ENCODE assay signal across 17 cellular contexts in the genomic region with DNA sequence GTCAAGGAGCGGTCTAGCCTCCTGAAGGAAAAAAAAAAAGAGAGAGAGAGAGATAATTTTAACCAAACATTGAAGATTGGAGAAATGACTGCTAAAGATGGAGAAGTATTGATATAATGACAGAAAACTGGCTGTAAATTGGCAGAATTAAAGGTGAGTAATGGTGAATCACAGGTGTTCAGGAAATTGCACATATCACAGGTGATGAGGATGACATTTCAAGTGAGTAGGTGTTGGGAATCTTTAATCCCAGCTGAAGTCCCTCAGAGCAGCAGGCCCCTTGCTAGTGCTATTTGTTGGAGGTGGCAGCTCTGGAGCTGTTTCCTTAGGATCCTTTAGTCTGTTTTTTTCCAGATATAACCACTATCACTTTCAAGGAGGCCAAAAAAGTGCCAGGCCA.
A peak's percentile ranks its signal among the peaks of the same experiment; 100 is the strongest.
DNase-seq lines count a peak whose midpoint lies in the region; ATAC-seq and TF ChIP-seq lines count a peak whose summit lies in the region.
"Had no signal": no experiment of that assay in that cellular context is flagged by ENCODE, and none has a peak within 500 bp of the region (broad histone marks: within the 10 kb centered on the region; RNA-seq: fewer than 3 reads in every experiment).

No MANE protein-coding gene starts in this region.

- no peak overlapping the region for H3K27ac ChIP-seq in HCT116 (ENCODE audit: low read depth, low read length)
- H3K27ac ChIP-seq in RWPE2 (ENCODE audit: poor library complexity, severe bottlenecking) = no peak overlapping the region
- H3K27ac ChIP-seq in foreskin keratinocyte = no peak overlapping the region
- H3K27ac ChIP-seq: BLaER1 treated with 17β-estradiol and CSF1 and Interleukin-3, amounts not matched to agents 10 nM and 100 nM; GM23248; HL-60 had no signal

- no peak overlapping the region for H3K4me3 Mint-ChIP-seq in T-helper 17 cell
- H3K4me3 Mint-ChIP-seq: B cell; CD8-positive, alpha-beta T cell; HFFc6 had no signal

- no peak for TF ChIP-seq POLR2A in HCT116 (IDR thresholded peaks at IDR 0.05; ENCODE audit: borderline replicate concordance, extremely low read depth, insufficient read depth, insufficient read length)

- H3K4me3 ChIP-seq in HCT116 (replicated peaks in 1 of 2; ENCODE audit: low read depth in 1 of 2, low read length in 2 of 2) (no peak overlapping the region), RWPE2 (ENCODE audit: severe bottlenecking) (no peak overlapping the region)
- H3K4me3 ChIP-seq: BLaER1 treated with 17β-estradiol and CSF1 and Interleukin-3, amounts not matched to agents 10 nM and 100 nM; GM23248; HAP-1 had no signal

- no peaks in the 10 kb centered on the region for H3K27me3 Mint-ChIP-seq in T-helper 17 cell
- H3K27me3 Mint-ChIP-seq: B cell had no signal

- CTCF ChIA-PET in HCT116 (lab: Charles Lee) = interaction anchor here (0.9 kb wide), 1 partner anchor 1185 kb away, joined by 3 read pairs; the partner anchor contains the start of gene CCDC85A

- H2AFZ ChIP-seq in HCT116 (ENCODE audit: low read depth, low read length, poor library complexity, severe bottlenecking) = peak overlapping the region; percentile 85
- H2AFZ ChIP-seq: GM23248 had no signal

- DNase-seq in DMS53 (lab: John Stamatoyannopoulos, UW) (peak; percentile 23), HCT116 (ENCODE audit: low read depth, low spot score) (no peak), RWPE2 (ENCODE audit: low spot score) (no peak), foreskin keratinocyte (peak; percentile 8 to 34), T-helper 17 cell (no peak), NCI-H446 (lab: John Stamatoyannopoulos, UW) (no peak), NCI-H1417 (lab: John Stamatoyannopoulos, UW) (no peak)
- no peak for DNase-seq in activated CD4-positive, alpha-beta T cell treated with anti-CD3 and anti-CD28 coated beads, Interleukin-2, amount 50 U/mL, for 1 hour
- DNase-seq: Calu3; CD8-positive, alpha-beta T cell; GM23248; HFFc6; IMR-90 had no signal

- ATAC-seq in HCT116 (peak; percentile 53; the same call in 1 of the 2 replicates), RWPE2 (ENCODE audit: low read depth) (peak; percentile 71), foreskin keratinocyte (peak; percentile 86), T-helper 17 cell (no peak)
- ATAC-seq: CD8-positive, alpha-beta T cell had no signal

- peak overlapping the region; percentile 52 for H3K4me2 ChIP-seq in HCT116 (ENCODE audit: low read length)
- H3K4me2 ChIP-seq: BLaER1 treated with 17β-estradiol and CSF1 and Interleukin-3, amounts not matched to agents 10 nM and 100 nM had no signal

- H3K27ac Mint-ChIP-seq in T-helper 17 cell = no peak overlapping the region
- H3K27ac Mint-ChIP-seq: B cell; CD8-positive, alpha-beta T cell; HFFc6 had no signal

- no peaks in the 10 kb centered on the region for H3K4me1 Mint-ChIP-seq in T-helper 17 cell
- H3K4me1 Mint-ChIP-seq: B cell had no signal

- BruUV-seq in HCT116 (replicated peaks; lab: Mats Ljungman, UMichigan) = no TSS peak

- RAD21 ChIA-PET in HCT116 (lab: Charles Lee; ENCODE audit: low non-redundant PET in 1 of 2, low total read pairs in 2 of 2, uncharacterized antibody in 2 of 2, unreplicated experiment in 2 of 2) = no interaction called here

- no peaks in the 10 kb centered on the region for H3K9me2 ChIP-seq in HCT116 (ENCODE audit: insufficient read depth)

- no peak overlapping the region for H3K9ac ChIP-seq in HCT116 (ENCODE audit: low read length)
- H3K9ac ChIP-seq: BLaER1 treated with 17β-estradiol and CSF1 and Interleukin-3, amounts not matched to agents 10 nM and 100 nM; GM23248 had no signal

- no peaks in the 10 kb centered on the region for H4K20me1 ChIP-seq in HCT116 (ENCODE audit: insufficient read depth)
- H4K20me1 ChIP-seq: BLaER1 treated with 17β-estradiol and CSF1 and Interleukin-3, amounts not matched to agents 10 nM and 100 nM had no signal

- peaks cover 19 to 45% of the 10 kb centered on the region in 2 experiments for H3K4me1 ChIP-seq in HCT116 (ENCODE audit: control insufficient read depth in 1 of 2, insufficient read depth in 2 of 2, low read length in 2 of 2)
- peaks cover 2% of the 10 kb centered on the region for H3K4me1 ChIP-seq in RWPE2 (ENCODE audit: insufficient read depth, poor library complexity, severe bottlenecking)
- peaks cover 2% of the 10 kb centered on the region for H3K4me1 ChIP-seq in foreskin keratinocyte
- H3K4me1 ChIP-seq: BLaER1 treated with 17β-estradiol and CSF1 and Interleukin-3, amounts not matched to agents 10 nM and 100 nM; HAP-1 had no signal

- TF ChIP-seq CTCF in HCT116 (IDR thresholded peaks at IDR 0.05 in 2 of 3, conservative IDR thresholded peaks at IDR 0.05 in 1 of 3; ENCODE audit: borderline replicate concordance in 1 of 3, insufficient read depth in 1 of 3, low read depth in 2 of 3, low read length in 2 of 3) (no peak), RWPE2 (IDR thresholded peaks at IDR 0.05; ENCODE audit: poor library complexity, severe bottlenecking) (no peak), foreskin keratinocyte (conservative IDR thresholded peaks at IDR 0.05) (no peak)

- H3K79me2 ChIP-seq in HCT116 (ENCODE audit: insufficient read depth, low read length) = no peaks in the 10 kb centered on the region

- intact Hi-C loops in HCT116 (cut with micrococcal nuclease) = no loop called here

- no peaks in the 10 kb centered on the region for H3K36me3 Mint-ChIP-seq in T-helper 17 cell (ENCODE audit: low read depth)
- H3K36me3 Mint-ChIP-seq: CD8-positive, alpha-beta T cell had no signal

- H3K9me3 ChIP-seq in HCT116 (ENCODE audit: control insufficient read depth in 1 of 2, insufficient read depth in 1 of 2, low read depth in 1 of 2, low read length in 2 of 2) (no peaks in the 10 kb centered on the region), RWPE2 (ENCODE audit: severe bottlenecking) (peaks cover 4% of the 10 kb centered on the region), T-helper 17 cell (ENCODE audit: control insufficient read depth, low read length, poor library complexity, severe bottlenecking) (peaks cover 2% of the 10 kb centered on the region)
- H3K9me3 ChIP-seq: BLaER1 treated with 17β-estradiol and CSF1 and Interleukin-3, amounts not matched to agents 10 nM and 100 nM; HAP-1 had no signal

- no peaks in the 10 kb centered on the region for H3K27me3 ChIP-seq in HCT116 (ENCODE audit: insufficient read depth, low read length)
- H3K27me3 ChIP-seq in RWPE2 (ENCODE audit: insufficient read depth, poor library complexity, severe bottlenecking) = no peaks in the 10 kb centered on the region
- no peaks in the 10 kb centered on the region for H3K27me3 ChIP-seq in foreskin keratinocyte
- H3K27me3 ChIP-seq: BLaER1 treated with 17β-estradiol and CSF1 and Interleukin-3, amounts not matched to agents 10 nM and 100 nM had no signal

- no peak for TF ChIP-seq RAD21 in HCT116 (IDR thresholded peaks at IDR 0.05; ENCODE audit: low read depth)

- POLR2A ChIA-PET in HCT116 (lab: Charles Lee) = no interaction called here

- H3K36me3 ChIP-seq in HCT116 (ENCODE audit: control insufficient read depth in 1 of 2, insufficient read depth in 2 of 2, low read length in 2 of 2) = no peaks in the 10 kb centered on the region
- no peaks in the 10 kb centered on the region; the same call in 1 of the 2 replicates for H3K36me3 ChIP-seq in RWPE2 (ENCODE audit: low read depth)
- H3K36me3 ChIP-seq: BLaER1 treated with 17β-estradiol and CSF1 and Interleukin-3, amounts not matched to agents 10 nM and 100 nM; HAP-1 had no signal

TF ChIP-seq in HCT116, 20 proteins besides CTCF, POLR2A, EP300 and RAD21:
- TF ChIP-seq FOSL1 (IDR thresholded peaks at IDR 0.05; ENCODE audit: low read depth) (peak; percentile 91), EGR1 (IDR thresholded peaks at IDR 0.05; ENCODE audit: low read depth) (peak; percentile 64; the same call in 1 of the 2 replicates), SRF (IDR thresholded peaks at IDR 0.05; ENCODE audit: low read depth) (peak; percentile 48; the same call in 1 of the 2 replicates), CEBPB (IDR thresholded peaks at IDR 0.05; ENCODE audit: low read depth) (peak; percentile 72), JUND (IDR thresholded peaks at IDR 0.05) (peak; percentile 64), ZNF274 (IDR thresholded peaks at IDR 0.05; ENCODE audit: low read depth, low read length) (no peak), MAX (IDR thresholded peaks at IDR 0.05) (no peak), SP1 (IDR thresholded peaks at IDR 0.05; ENCODE audit: low read depth) (peak; percentile 61), CBX3 (IDR thresholded peaks at IDR 0.05; ENCODE audit: low read depth) (peak; percentile 55; the same call in 1 of the 2 replicates)

Comparison
In these comparisons a context has a peak if more than half of its experiments do, and no peak if none do; other contexts are left out.
1. DNase-seq: peak in DMS53 (single experiment) and foreskin keratinocyte (2 of 2); none in HCT116 (single experiment), RWPE2 (single experiment), activated CD4-positive, alpha-beta T cell treated with anti-CD3 and anti-CD28 coated beads, Interleukin-2, amount 50 U/mL, for 1 hour (single experiment), T-helper 17 cell (0 of 3), NCI-H446 (0 of 2) and NCI-H1417 (0 of 3).